Comparison of ENCODE assay signal across 1 cellular context in the genomic region with DNA sequence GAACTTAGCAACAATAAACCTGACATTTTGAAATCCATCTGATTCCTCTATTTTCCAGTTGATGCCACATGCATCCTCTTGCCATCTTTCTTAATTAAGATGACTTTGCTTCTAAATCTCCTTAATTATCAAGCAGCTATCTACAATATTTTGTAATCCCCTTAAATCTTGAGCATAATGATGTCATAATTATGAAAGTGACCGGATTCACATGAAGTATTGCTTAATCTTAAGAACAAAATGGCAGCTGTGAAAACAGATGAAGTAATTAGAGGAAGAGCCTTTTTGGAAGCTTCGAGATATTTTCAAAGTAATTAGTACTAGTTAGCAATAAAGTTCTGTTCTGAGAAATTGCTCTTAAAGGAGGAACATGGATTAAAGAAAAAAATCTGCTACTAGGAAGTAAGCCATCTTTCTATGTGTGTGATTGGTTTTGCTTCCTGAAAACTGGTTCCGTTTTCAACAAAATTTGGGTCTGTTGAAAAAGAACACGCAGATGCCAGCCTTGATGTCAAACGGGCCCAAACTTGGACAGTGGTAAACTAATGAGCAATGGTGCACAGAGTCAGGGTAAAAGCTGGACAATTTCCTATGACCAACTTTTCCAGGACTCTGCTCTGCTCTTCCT.
TF ChIP-seq lines count a peak whose summit lies in the region.

No MANE protein-coding gene starts in this region.

TF ChIP-seq in HepG2, 621 proteins besides CTCF, POLR2A, EP300 and RAD21:
- TF ChIP-seq ZNF12 (CRISPR knock-in tag; IDR thresholded peaks at IDR 0.05) (no peak), CEBPB (IDR thresholded peaks at IDR 0.05; ENCODE audit: borderline replicate concordance, low read depth, low read length) (peak; percentile 59), ATF7 (IDR thresholded peaks at IDR 0.05) (peak; percentile 93), ATF7 (CRISPR knock-in tag; IDR thresholded peaks at IDR 0.05) (no peak)
